ENCODE assay signal across 1 cellular context in the genomic region with DNA sequence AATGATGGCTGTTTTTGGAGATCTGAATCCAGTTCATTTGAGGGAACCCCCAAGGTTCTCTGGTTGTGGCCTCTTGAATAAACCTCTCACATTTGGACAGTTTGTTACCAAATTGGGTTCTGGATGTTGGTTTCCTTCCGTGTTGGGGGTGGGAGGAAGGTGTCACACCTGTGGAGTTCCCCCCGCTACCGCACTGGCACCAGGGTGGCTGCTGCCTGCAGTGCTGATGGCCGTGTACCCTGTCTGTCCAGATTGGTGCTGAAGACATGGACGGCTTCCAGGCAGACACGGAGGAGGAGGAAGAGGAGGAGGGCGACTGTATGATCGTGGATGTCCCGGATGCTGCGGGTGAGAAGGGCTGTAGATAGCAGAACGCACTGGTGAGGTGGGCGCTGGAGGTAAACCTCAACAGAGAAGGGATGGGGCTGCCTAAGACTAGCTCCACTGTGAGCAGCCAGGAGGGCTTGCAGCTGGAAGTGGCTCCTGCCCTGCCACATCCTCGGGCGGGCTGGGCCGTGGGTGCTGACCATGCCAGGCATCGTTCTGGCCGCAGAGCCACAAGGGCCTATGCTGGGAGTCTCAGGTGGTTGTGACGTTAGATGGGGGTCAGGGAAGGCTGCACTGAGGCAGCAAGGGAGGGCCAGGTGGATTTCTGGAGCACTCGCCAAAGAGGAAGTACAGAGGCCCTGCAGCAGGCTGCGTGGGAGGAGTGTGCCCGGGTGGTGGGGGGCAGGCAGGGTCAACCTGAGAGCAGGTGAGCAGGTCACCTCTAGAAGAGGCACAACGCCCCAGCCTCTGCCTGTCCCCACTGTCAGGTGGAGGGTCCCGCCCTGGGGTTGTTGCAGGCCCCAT.
TF ChIP-seq lines count a peak whose summit lies in the region.

No MANE protein-coding gene starts in this region.

TF ChIP-seq in HEK293, 187 proteins besides CTCF, POLR2A, EP300 and RAD21 (continued from another document):
- TF ChIP-seq, protein P1, sequence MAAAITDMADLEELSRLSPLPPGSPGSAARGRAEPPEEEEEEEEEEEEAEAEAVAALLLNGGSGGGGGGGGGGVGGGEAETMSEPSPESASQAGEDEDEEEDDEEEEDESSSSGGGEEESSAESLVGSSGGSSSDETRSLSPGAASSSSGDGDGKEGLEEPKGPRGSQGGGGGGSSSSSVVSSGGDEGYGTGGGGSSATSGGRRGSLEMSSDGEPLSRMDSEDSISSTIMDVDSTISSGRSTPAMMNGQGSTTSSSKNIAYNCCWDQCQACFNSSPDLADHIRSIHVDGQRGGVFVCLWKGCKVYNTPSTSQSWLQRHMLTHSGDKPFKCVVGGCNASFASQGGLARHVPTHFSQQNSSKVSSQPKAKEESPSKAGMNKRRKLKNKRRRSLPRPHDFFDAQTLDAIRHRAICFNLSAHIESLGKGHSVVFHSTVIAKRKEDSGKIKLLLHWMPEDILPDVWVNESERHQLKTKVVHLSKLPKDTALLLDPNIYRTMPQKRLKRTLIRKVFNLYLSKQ (tag by site-specific recombination; IDR thresholded peaks at IDR 0.05; ENCODE audit: borderline replicate concordance): no peak
- TF ChIP-seq ZNF214 (tag by site-specific recombination; IDR thresholded peaks at IDR 0.05; ENCODE audit: borderline replicate concordance) (no peak), ZNF354C (tag by site-specific recombination; IDR thresholded peaks at IDR 0.05; ENCODE audit: borderline replicate concordance, low read depth) (no peak), ZNF600 (tag by site-specific recombination; IDR thresholded peaks at IDR 0.05) (peak; percentile 95), ZFHX2 (tag by site-specific recombination; conservative IDR thresholded peaks at IDR 0.05) (0 out of 2 replicates have a peak, but pooled peaks have one; percentile 22), ZNF184 (tag by site-specific recombination; IDR thresholded peaks at IDR 0.05) (no peak), ZNF433 (tag by site-specific recombination; IDR thresholded peaks at IDR 0.05; ENCODE audit: low read depth) (no peak), SCRT2 (tag by site-specific recombination; IDR thresholded peaks at IDR 0.05) (peak; percentile 77), GLIS2 (tag by site-specific recombination; IDR thresholded peaks at IDR 0.05) (peak; percentile 51; the same call in 1 of the 2 replicates), ZNF16 (tag by site-specific recombination; IDR thresholded peaks at IDR 0.05; ENCODE audit: low read depth) (no peak), BCL11B (tag by site-specific recombination; IDR thresholded peaks at IDR 0.05; ENCODE audit: low read depth) (no peak), ZNF596 (tag by site-specific recombination; IDR thresholded peaks at IDR 0.05) (no peak), SCRT1 (tag by site-specific recombination; IDR thresholded peaks at IDR 0.05; ENCODE audit: borderline replicate concordance) (peak; percentile 84)
- TF ChIP-seq, protein P2, sequence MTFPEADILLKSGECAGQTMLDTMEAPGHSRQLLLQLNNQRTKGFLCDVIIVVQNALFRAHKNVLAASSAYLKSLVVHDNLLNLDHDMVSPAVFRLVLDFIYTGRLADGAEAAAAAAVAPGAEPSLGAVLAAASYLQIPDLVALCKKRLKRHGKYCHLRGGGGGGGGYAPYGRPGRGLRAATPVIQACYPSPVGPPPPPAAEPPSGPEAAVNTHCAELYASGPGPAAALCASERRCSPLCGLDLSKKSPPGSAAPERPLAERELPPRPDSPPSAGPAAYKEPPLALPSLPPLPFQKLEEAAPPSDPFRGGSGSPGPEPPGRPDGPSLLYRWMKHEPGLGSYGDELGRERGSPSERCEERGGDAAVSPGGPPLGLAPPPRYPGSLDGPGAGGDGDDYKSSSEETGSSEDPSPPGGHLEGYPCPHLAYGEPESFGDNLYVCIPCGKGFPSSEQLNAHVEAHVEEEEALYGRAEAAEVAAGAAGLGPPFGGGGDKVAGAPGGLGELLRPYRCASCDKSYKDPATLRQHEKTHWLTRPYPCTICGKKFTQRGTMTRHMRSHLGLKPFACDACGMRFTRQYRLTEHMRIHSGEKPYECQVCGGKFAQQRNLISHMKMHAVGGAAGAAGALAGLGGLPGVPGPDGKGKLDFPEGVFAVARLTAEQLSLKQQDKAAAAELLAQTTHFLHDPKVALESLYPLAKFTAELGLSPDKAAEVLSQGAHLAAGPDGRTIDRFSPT (tag by site-specific recombination; IDR thresholded peaks at IDR 0.05): peak; percentile 51; the same call in 1 of the 2 replicates
- TF ChIP-seq, protein P3, sequence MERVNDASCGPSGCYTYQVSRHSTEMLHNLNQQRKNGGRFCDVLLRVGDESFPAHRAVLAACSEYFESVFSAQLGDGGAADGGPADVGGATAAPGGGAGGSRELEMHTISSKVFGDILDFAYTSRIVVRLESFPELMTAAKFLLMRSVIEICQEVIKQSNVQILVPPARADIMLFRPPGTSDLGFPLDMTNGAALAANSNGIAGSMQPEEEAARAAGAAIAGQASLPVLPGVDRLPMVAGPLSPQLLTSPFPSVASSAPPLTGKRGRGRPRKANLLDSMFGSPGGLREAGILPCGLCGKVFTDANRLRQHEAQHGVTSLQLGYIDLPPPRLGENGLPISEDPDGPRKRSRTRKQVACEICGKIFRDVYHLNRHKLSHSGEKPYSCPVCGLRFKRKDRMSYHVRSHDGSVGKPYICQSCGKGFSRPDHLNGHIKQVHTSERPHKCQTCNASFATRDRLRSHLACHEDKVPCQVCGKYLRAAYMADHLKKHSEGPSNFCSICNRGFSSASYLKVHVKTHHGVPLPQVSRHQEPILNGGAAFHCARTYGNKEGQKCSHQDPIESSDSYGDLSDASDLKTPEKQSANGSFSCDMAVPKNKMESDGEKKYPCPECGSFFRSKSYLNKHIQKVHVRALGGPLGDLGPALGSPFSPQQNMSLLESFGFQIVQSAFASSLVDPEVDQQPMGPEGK (tag by site-specific recombination; IDR thresholded peaks at IDR 0.05): 0 out of 2 replicates have a peak, but pooled peaks have one; percentile 9
- TF ChIP-seq, protein P4, sequence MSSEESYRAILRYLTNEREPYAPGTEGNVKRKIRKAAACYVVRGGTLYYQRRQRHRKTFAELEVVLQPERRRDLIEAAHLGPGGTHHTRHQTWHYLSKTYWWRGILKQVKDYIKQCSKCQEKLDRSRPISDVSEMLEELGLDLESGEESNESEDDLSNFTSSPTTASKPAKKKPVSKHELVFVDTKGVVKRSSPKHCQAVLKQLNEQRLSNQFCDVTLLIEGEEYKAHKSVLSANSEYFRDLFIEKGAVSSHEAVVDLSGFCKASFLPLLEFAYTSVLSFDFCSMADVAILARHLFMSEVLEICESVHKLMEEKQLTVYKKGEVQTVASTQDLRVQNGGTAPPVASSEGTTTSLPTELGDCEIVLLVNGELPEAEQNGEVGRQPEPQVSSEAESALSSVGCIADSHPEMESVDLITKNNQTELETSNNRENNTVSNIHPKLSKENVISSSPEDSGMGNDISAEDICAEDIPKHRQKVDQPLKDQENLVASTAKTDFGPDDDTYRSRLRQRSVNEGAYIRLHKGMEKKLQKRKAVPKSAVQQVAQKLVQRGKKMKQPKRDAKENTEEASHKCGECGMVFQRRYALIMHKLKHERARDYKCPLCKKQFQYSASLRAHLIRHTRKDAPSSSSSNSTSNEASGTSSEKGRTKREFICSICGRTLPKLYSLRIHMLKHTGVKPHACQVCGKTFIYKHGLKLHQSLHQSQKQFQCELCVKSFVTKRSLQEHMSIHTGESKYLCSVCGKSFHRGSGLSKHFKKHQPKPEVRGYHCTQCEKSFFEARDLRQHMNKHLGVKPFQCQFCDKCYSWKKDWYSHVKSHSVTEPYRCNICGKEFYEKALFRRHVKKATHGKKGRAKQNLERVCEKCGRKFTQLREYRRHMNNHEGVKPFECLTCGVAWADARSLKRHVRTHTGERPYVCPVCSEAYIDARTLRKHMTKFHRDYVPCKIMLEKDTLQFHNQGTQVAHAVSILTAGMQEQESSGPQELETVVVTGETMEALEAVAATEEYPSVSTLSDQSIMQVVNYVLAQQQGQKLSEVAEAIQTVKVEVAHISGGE (tag by site-specific recombination; conservative IDR thresholded peaks at IDR 0.05; ENCODE audit: low read depth): peak; percentile 76
